11 cellular contexts compared by ENCODE assay signal in the genomic region with DNA sequence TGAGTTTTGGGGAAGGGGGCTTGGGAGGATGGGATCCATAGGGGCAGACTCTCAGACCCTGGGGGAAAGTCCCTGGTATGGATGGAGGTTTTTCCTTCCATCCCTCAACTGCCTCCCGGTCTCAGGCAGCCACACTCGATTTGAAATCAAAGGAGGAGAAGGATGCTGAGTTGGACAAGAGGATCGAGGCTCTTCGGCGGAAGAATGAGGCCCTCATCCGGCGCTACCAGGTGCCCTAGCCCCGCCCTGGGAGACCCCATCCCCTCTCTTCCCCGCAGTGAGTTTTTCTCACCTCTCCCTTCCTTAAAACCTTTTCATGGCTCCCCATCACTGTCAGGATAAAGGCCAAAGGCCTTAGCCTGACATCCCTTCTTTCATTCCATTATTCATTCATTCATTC. TPM values are rescaled to one million over a fixed set of nuclear protein-coding genes. Genes with fewer than 3 reads are reported as not detected.
DNase-seq lines count a peak whose midpoint lies in the region; ATAC-seq, FAIRE-seq and TF ChIP-seq lines count a peak whose summit lies in the region.
"Had no signal": no experiment of that assay in that cellular context is flagged by ENCODE, and none has a peak within 500 bp of the region (broad histone marks: within the 10 kb centered on the region; RNA-seq: fewer than 3 reads in every experiment).

No MANE protein-coding gene starts in this region.

- H3K27ac ChIP-seq in heart left ventricle: peak overlapping the region; percentile 88 to 99 (median 93)
- no peak overlapping the region for H3K27ac ChIP-seq in GM12878 (ENCODE audit: control insufficient read depth, insufficient read depth)
- peak overlapping the region; percentile 97 for H3K27ac ChIP-seq in mesodermal cell (ENCODE audit: low read depth, low read length, severe bottlenecking)

- no peaks in the 10 kb centered on the region for H3K27me3 Mint-ChIP-seq in type B pancreatic cell

- no peaks in the 10 kb centered on the region for H4K20me1 ChIP-seq in GM12878 (ENCODE audit: control insufficient read depth, insufficient read depth)

- H3K36me3 ChIP-seq in heart left ventricle (peaks cover 0 to 52% (median 49%) of the 10 kb centered on the region in 9 donors), GM12878 (ENCODE audit: control insufficient read depth in 2 of 2, insufficient read depth in 2 of 2, low read length in 1 of 2) (peaks cover 8 to 12% of the 10 kb centered on the region in 2 experiments; a peak in 2 of 4 replicates), mesodermal cell (ENCODE audit: control insufficient read depth, insufficient read depth, low read length) (peaks cover 48% of the 10 kb centered on the region)

- H3K36me3 Mint-ChIP-seq in type B pancreatic cell: peaks cover 37% of the 10 kb centered on the region

- peaks cover 9% of the 10 kb centered on the region for H3K79me2 ChIP-seq in GM12878 (ENCODE audit: control insufficient read depth, insufficient read depth, low read length)

- ATAC-seq in heart left ventricle (no peak), left cardiac atrium (no peak), GM12878 (no peak)

- no peak overlapping the region for H2AFZ ChIP-seq in GM12878 (ENCODE audit: control insufficient read depth, low read depth, low read length)

- 87 to 91% (median 88%) methylated on average over 9 of the region's 9 CpGs for WGBS in heart left ventricle, 4 donors
- 77% methylated on average over 7 of the region's 9 CpGs for WGBS in GM12878 (ENCODE audit: insufficient coverage, insufficient replicate concordance, low lambda C conversion rate, missing lambda C conversion rate)
- WGBS in mesodermal cell (ENCODE audit: insufficient coverage in 2 of 2), 2 experiments: 80 to 98% methylated on average over 3 to 9 of the region's 9 CpGs

- TF ChIP-seq RAD21 in GM12878 (IDR thresholded peaks at IDR 0.05; ENCODE audit: insufficient read depth, low read depth, low read length): no peak

- peak overlapping the region; percentile 97 for H3K4me2 ChIP-seq in GM12878 (ENCODE audit: control insufficient read depth, insufficient read depth)

- peak overlapping the region; percentile 52 for H3K27ac Mint-ChIP-seq in type B pancreatic cell

- no peaks in the 10 kb centered on the region for H3K9me3 ChIP-seq in heart left ventricle
- H3K9me3 ChIP-seq in GM12878 (replicated peaks; ENCODE audit: control insufficient read depth, insufficient read depth, low read length): no peaks in the 10 kb centered on the region
- H3K9me3 ChIP-seq in mesodermal cell (ENCODE audit: control insufficient read depth, low read length): no peaks in the 10 kb centered on the region

- CTCF ChIA-PET in GM12878 (lab: Yijun Ruan, JAX): no interaction called here

- FAIRE-seq in GM12878 (lab: Jason Lieb, UNC) (no peak), GM12892 (lab: Jason Lieb, UNC) (no peak)

- RAD21 ChIA-PET in GM12878 (lab: Charles Lee; ENCODE audit: unreplicated experiment): no interaction called here

- no peak for TF ChIP-seq POLR2A in heart left ventricle (IDR thresholded peaks at IDR 0.05)
- TF ChIP-seq POLR2A in GM12878 (IDR thresholded peaks at IDR 0.05; ENCODE audit: low read depth, low read length): no peak
- no peak for TF ChIP-seq POLR2A in GM12892 (IDR thresholded peaks at IDR 0.05; ENCODE audit: low read depth, low read length)

- H3K4me3 Mint-ChIP-seq in type B pancreatic cell: peak overlapping the region; percentile 94

- H3K9ac ChIP-seq in GM12878 (ENCODE audit: control insufficient read depth, insufficient read depth, low read length): peak overlapping the region; percentile 86; the same call in 1 of the 2 replicates

- SMC1A ChIA-PET in GM12878 (lab: Charles Lee; ENCODE audit: uncharacterized antibody, unreplicated experiment): no interaction called here

- H3K4me1 ChIP-seq in heart left ventricle (peaks cover 0 to 31% (median 24%) of the 10 kb centered on the region in 12 donors), GM12878 (ENCODE audit: control insufficient read depth, insufficient read depth, low read length) (peaks cover 15% of the 10 kb centered on the region), mesodermal cell (ENCODE audit: control insufficient read depth, insufficient read depth, low read length, poor library complexity, severe bottlenecking) (peaks cover 25% of the 10 kb centered on the region)

- no peak for TF ChIP-seq EP300 in GM12878 (IDR thresholded peaks at IDR 0.05; ENCODE audit: borderline replicate concordance in 1 of 2, control insufficient read depth in 1 of 2, low read depth in 2 of 2, low read length in 2 of 2)

- POLR2A ChIA-PET in GM12878 (lab: Charles Lee): interaction anchor here (1.3 kb wide), 1 partner anchor 16 kb away, joined by 5 read pairs; no protein-coding TSS in a partner anchor

- TF ChIP-seq CTCF in heart left ventricle (IDR thresholded peaks at IDR 0.05) (no peak), GM12878 (IDR thresholded peaks at IDR 0.05 in 2 of 3, conservative IDR thresholded peaks at IDR 0.05 in 1 of 3; ENCODE audit: control insufficient read depth in 2 of 3, extremely low read depth in 1 of 3, insufficient read depth in 1 of 3, low read depth in 3 of 3, low read length in 3 of 3) (no peak), type B pancreatic cell (conservative IDR thresholded peaks at IDR 0.05) (no peak)

- DNase-seq in heart left ventricle (no peak), left cardiac atrium (no peak), GM12878 (ENCODE audit: low read depth, low spot score) (no peak), type B pancreatic cell (ENCODE audit: extremely low spot score, unreplicated experiment) (no peak), middle frontal gyrus (ENCODE audit: extremely low spot score, low spot score) (no peak), GM12892 (ENCODE audit: insufficient read length) (no peak), putamen (ENCODE audit: low spot score) (no peak)
- DNase-seq: activated CD4-positive, alpha-beta T cell treated with anti-CD3 and anti-CD28 coated beads for 48 hours; DMS53; NCI-H1092 treated with DMSO at 0.1 percent for 48 hours had no signal

- H3K4me3 ChIP-seq in heart left ventricle (peak overlapping the region in 6 of 12 donors; percentile 33 to 74 (median 68)), GM12878 (0 out of 2 replicates have a peak overlapping the region, but pooled peaks have one; percentile 86), mesodermal cell (ENCODE audit: extremely low read depth, insufficient read depth, low read length, poor library complexity, severe bottlenecking) (peak overlapping the region; percentile 58)

- no peaks in the 10 kb centered on the region for H3K9me3 Mint-ChIP-seq in type B pancreatic cell

- BruUV-seq in GM12878 (replicated peaks; lab: Mats Ljungman, UMichigan): no TSS peak

- intact Hi-C loops in heart left ventricle (cut with DNase I): loop anchor here in 2 of 10 donors (2.0 to 10.0 kb wide), 2 partner anchors 14 to 404 kb away; partner anchors contain the start of gene AP2S1 (in 1 of the 2)
- intact Hi-C loops in left cardiac atrium (cut with DNase I): no loop called here
- intact Hi-C loops in GM12878 (cut with micrococcal nuclease; ENCODE audit: unreplicated experiment): no loop called here

- in situ Hi-C loops in GM12878 (cut with MboI): no loop called here

- H3K4me1 Mint-ChIP-seq in type B pancreatic cell (ENCODE audit: unreplicated experiment): peaks cover 11% of the 10 kb centered on the region

- H3K27me3 ChIP-seq in heart left ventricle (no peaks in the 10 kb centered on the region), GM12878 (replicated peaks in 1 of 2; ENCODE audit: control insufficient read depth in 2 of 2, insufficient read depth in 2 of 2, low read length in 1 of 2) (no peaks in the 10 kb centered on the region)

RNA-seq across cellular contexts. Expression of gene CCDC9, which starts 2.1 kb away (rescaled TPM):
- 10 to 100 TPM in 8 of 9 donors, 1 to 10 TPM in 1; 6.7 to 23.8 (median 14.9) TPM for total RNA-seq in heart left ventricle
- 10 to 100 TPM; 29.5 to 33.3 TPM for polyA plus RNA-seq in heart left ventricle
- 10 to 100 TPM; 21.4 to 28.7 TPM for total RNA-seq in left cardiac atrium
- 10.2 and 14.9 TPM in 2 replicates for total RNA-seq in GM12878 (2013; cell fraction: nucleolus; rRNA removed)
- total RNA-seq in GM12878 (2014; rRNA removed): 6.4 and 7.1 TPM in 2 replicates
- total RNA-seq in GM12878 (2014; rRNA removed; fragmentation: Illumina TruSeq; extraction: Trizol): 2.9 and 4.9 TPM in 2 replicates
- 16.7 and 17.5 TPM in 2 replicates for total RNA-seq in GM12878 (2021)
- polyA plus RNA-seq in GM12878 (2011; ENCODE audit: low read depth): 5.3 TPM
- polyA plus RNA-seq in GM12878 (2011; rRNA removed): 3.3 and 3.9 TPM in 2 replicates
- polyA plus RNA-seq in GM12878 (2011; cell fraction: cytosol; rRNA removed): 4.2 and 4.4 TPM in 2 replicates
- polyA plus RNA-seq in GM12878 (2011; cell fraction: nucleus; rRNA removed): 5.0 and 13.4 TPM in 2 replicates
- 13.9 and 24.3 TPM in 2 replicates for polyA plus RNA-seq in GM12878 (2012)
- 1.7 and 7.7 TPM in 2 replicates for polyA plus RNA-seq in GM12878 (2014; fragmentation: Illumina TruSeq; extraction: Trizol)
- under 1 TPM in 1 of 2 experiments, not detected in 1; 0.18 TPM for polyA plus RNA-seq in GM12878 (2014; fragmentation: Nextera tagmentation; extraction: Ambion mirVana)
- polyA plus RNA-seq in GM12878 (2014; rRNA removed): 10.1 and 13.2 TPM in 2 replicates
- polyA plus RNA-seq in GM12878 (2016; fragmentation: Nextera tagmentation; extraction: Ambion mirVana): 1 to 10 TPM; 6.9 to 9.1 TPM
- 3.0 and 4.8 TPM in 2 replicates for polyA minus RNA-seq in GM12878 (2011; rRNA and poly(A)+ RNA removed)
- polyA minus RNA-seq in GM12878 (2011; cell fraction: cytosol; rRNA and poly(A)+ RNA removed): 1.2 and 1.6 TPM in 2 replicates
- polyA minus RNA-seq in GM12878 (2011; cell fraction: nucleus; rRNA and poly(A)+ RNA removed): 2.0 and 2.3 TPM in 2 replicates
- 24.1 TPM for polyA plus RNA-seq in mesodermal cell (2013, experiment 1 of 2)
- polyA plus RNA-seq in mesodermal cell (2013, experiment 2 of 2): 20.9 TPM
- total RNA-seq in type B pancreatic cell (ENCODE audit: low replicate concordance): 22.4 and 29.3 TPM in 2 replicates
- 8.4 TPM for polyA plus RNA-seq in GM12892 (2012; ENCODE audit: missing spikeins)

RNA-seq across cellular contexts. Expression of gene INAFM1, which starts 16.3 kb away (rescaled TPM):
- total RNA-seq in heart left ventricle (10 to 100 TPM in 5 of 9 donors, 1 to 10 TPM in 4; 4.8 to 14.0 (median 10.3) TPM), left cardiac atrium (10 to 100 TPM; 16.1 to 17.1 TPM), GM12878 (2014; rRNA removed) (2.0 and 2.1 TPM in 2 replicates), GM12878 (2014; rRNA removed; fragmentation: Illumina TruSeq; extraction: Trizol) (0.51 and 0.63 TPM in 2 replicates), GM12878 (2021) (6.1 and 6.8 TPM in 2 replicates), type B pancreatic cell (ENCODE audit: low replicate concordance) (8.2 and 9.6 TPM in 2 replicates)
- polyA plus RNA-seq in heart left ventricle (1 to 10 TPM; 7.4 to 8.3 TPM), GM12878 (2011; rRNA removed) (0.40 and 0.86 TPM in 2 replicates), GM12878 (2014; fragmentation: Illumina TruSeq; extraction: Trizol) (0.30 and 0.57 TPM in 2 replicates), GM12878 (2014; fragmentation: Nextera tagmentation; extraction: Ambion mirVana) (under 1 TPM in 1 of 2 experiments, not detected in 1; 0.58 TPM), GM12878 (2014; rRNA removed) (4.5 and 4.8 TPM in 2 replicates), GM12878 (2016; fragmentation: Nextera tagmentation; extraction: Ambion mirVana) (1 to 10 TPM; 1.1 to 1.4 TPM)
- total RNA-seq in GM12878 (2013; cell fraction: nucleolus; rRNA removed): 1.2 and 2.7 TPM in 2 replicates
- 0.46 TPM for polyA plus RNA-seq in GM12878 (2011; ENCODE audit: low read depth)
- 1.2 and 1.5 TPM in 2 replicates for polyA plus RNA-seq in GM12878 (2011; cell fraction: cytosol; rRNA removed)
- polyA plus RNA-seq in GM12878 (2011; cell fraction: nucleus; rRNA removed): 4.8 and 6.7 TPM in 2 replicates
- polyA plus RNA-seq in GM12878 (2012): 3.8 and 5.8 TPM in 2 replicates
- 0.57 TPM in 1 of 2 replicates, not detected in the other for polyA minus RNA-seq in GM12878 (2011; rRNA and poly(A)+ RNA removed)
- 0.94 TPM in 1 of 2 replicates, not detected in the other for polyA minus RNA-seq in GM12878 (2011; cell fraction: cytosol; rRNA and poly(A)+ RNA removed)
- 1.5 and 2.1 TPM in 2 replicates for polyA minus RNA-seq in GM12878 (2011; cell fraction: nucleus; rRNA and poly(A)+ RNA removed)
- polyA plus RNA-seq in mesodermal cell (2013, experiment 1 of 2): 19.6 TPM
- polyA plus RNA-seq in mesodermal cell (2013, experiment 2 of 2): 15.4 TPM
- 0.98 TPM for polyA plus RNA-seq in GM12892 (2012; ENCODE audit: missing spikeins)

RNA-seq across cellular contexts. Expression of gene BBC3, which starts 27.4 kb away (rescaled TPM):
- total RNA-seq in heart left ventricle (1 to 10 TPM; 1.9 to 5.4 (median 4.6) TPM), left cardiac atrium (1 to 10 TPM; 2.9 to 4.1 TPM), GM12878 (2014; rRNA removed) (14.0 and 15.2 TPM in 2 replicates), GM12878 (2014; rRNA removed; fragmentation: Illumina TruSeq; extraction: Trizol) (6.2 and 6.5 TPM in 2 replicates), GM12878 (2021) (17.9 and 18.1 TPM in 2 replicates), type B pancreatic cell (ENCODE audit: low replicate concordance) (14.8 and 36.2 TPM in 2 replicates)
- polyA plus RNA-seq in heart left ventricle (1 to 10 TPM; 3.8 to 5.0 TPM), GM12878 (2011; rRNA removed) (5.2 and 7.6 TPM in 2 replicates), GM12878 (2014; fragmentation: Illumina TruSeq; extraction: Trizol) (0.24 and 2.2 TPM in 2 replicates), GM12878 (2014; fragmentation: Nextera tagmentation; extraction: Ambion mirVana) (under 1 TPM; 0.10 to 0.27 TPM), GM12878 (2014; rRNA removed) (17.2 and 21.2 TPM in 2 replicates), GM12878 (2016; fragmentation: Nextera tagmentation; extraction: Ambion mirVana) (1 to 10 TPM; 7.5 to 7.8 TPM)
- total RNA-seq in GM12878 (2013; cell fraction: nucleolus; rRNA removed): 12.0 and 13.5 TPM in 2 replicates
- 2.0 TPM for polyA plus RNA-seq in GM12878 (2011; ENCODE audit: low read depth)
- 11.6 and 16.6 TPM in 2 replicates for polyA plus RNA-seq in GM12878 (2011; cell fraction: cytosol; rRNA removed)
- polyA plus RNA-seq in GM12878 (2011; cell fraction: nucleus; rRNA removed): 17.5 and 18.4 TPM in 2 replicates
- 13.0 and 15.8 TPM in 2 replicates for polyA plus RNA-seq in GM12878 (2012)
- polyA minus RNA-seq in GM12878 (2011; rRNA and poly(A)+ RNA removed): 4.2 and 8.8 TPM in 2 replicates
- 7.2 and 9.5 TPM in 2 replicates for polyA minus RNA-seq in GM12878 (2011; cell fraction: cytosol; rRNA and poly(A)+ RNA removed)
- polyA minus RNA-seq in GM12878 (2011; cell fraction: nucleus; rRNA and poly(A)+ RNA removed): 5.4 and 8.3 TPM in 2 replicates
- polyA plus RNA-seq in mesodermal cell (2013, experiment 1 of 2): 35.3 TPM
- 24.8 TPM for polyA plus RNA-seq in mesodermal cell (2013, experiment 2 of 2)
- polyA plus RNA-seq in GM12892 (2012; ENCODE audit: missing spikeins): 6.5 TPM

RNA-seq across cellular contexts. Expression of gene C5AR1, which starts 51.2 kb away (rescaled TPM):
- total RNA-seq in heart left ventricle: 10 to 100 TPM in 3 of 9 donors, 1 to 10 TPM in 6; 3.0 to 37.9 (median 7.5) TPM
- polyA plus RNA-seq in heart left ventricle: 1 to 10 TPM in 1 of 2 donors, under 1 TPM in 1; 0.80 to 5.6 TPM
- total RNA-seq in left cardiac atrium: 10 to 100 TPM; 13.4 to 15.6 TPM
- 1.2 and 1.5 TPM in 2 replicates for total RNA-seq in GM12878 (2013; cell fraction: nucleolus; rRNA removed)
- 0.05 and 0.17 TPM in 2 replicates for total RNA-seq in GM12878 (2014; rRNA removed)
- 0.04 and 0.09 TPM in 2 replicates for total RNA-seq in GM12878 (2014; rRNA removed; fragmentation: Illumina TruSeq; extraction: Trizol)
- total RNA-seq in GM12878 (2021): 0.13 and 0.26 TPM in 2 replicates
- 0.10 TPM for polyA plus RNA-seq in GM12878 (2011; ENCODE audit: low read depth)
- 0.40 and 1.5 TPM in 2 replicates for polyA plus RNA-seq in GM12878 (2011; rRNA removed)
- polyA plus RNA-seq in GM12878 (2011; cell fraction: cytosol; rRNA removed): 1.1 and 1.3 TPM in 2 replicates
- polyA plus RNA-seq in GM12878 (2011; cell fraction: nucleus; rRNA removed): 0.55 and 1.2 TPM in 2 replicates
- polyA plus RNA-seq in GM12878 (2012): 0.32 and 0.46 TPM in 2 replicates
- polyA plus RNA-seq in GM12878 (2014; fragmentation: Illumina TruSeq; extraction: Trizol): 0.15 TPM in 1 of 2 replicates, not detected in the other
- polyA plus RNA-seq in GM12878 (2014; fragmentation: Nextera tagmentation; extraction: Ambion mirVana): under 1 TPM; 0.07 to 0.19 TPM
- 0.06 and 0.15 TPM in 2 replicates for polyA plus RNA-seq in GM12878 (2014; rRNA removed)
- polyA plus RNA-seq in GM12878 (2016; fragmentation: Nextera tagmentation; extraction: Ambion mirVana): under 1 TPM; 0.27 to 0.29 TPM
- 0.67 and 1.9 TPM in 2 replicates for polyA minus RNA-seq in GM12878 (2011; rRNA and poly(A)+ RNA removed)
- 0.94 and 2.4 TPM in 2 replicates for polyA minus RNA-seq in GM12878 (2011; cell fraction: cytosol; rRNA and poly(A)+ RNA removed)
- 0.12 and 0.19 TPM in 2 replicates for polyA minus RNA-seq in GM12878 (2011; cell fraction: nucleus; rRNA and poly(A)+ RNA removed)
- 0.41 TPM for polyA plus RNA-seq in mesodermal cell (2013, experiment 1 of 2)
- polyA plus RNA-seq in mesodermal cell (2013, experiment 2 of 2): 0.56 TPM
- total RNA-seq in type B pancreatic cell (ENCODE audit: low replicate concordance): 0.93 and 1.0 TPM in 2 replicates
- polyA plus RNA-seq in GM12892 (2012; ENCODE audit: missing spikeins): 0.32 TPM
